8 cellular contexts compared by ENCODE assay signal in the genomic region with DNA sequence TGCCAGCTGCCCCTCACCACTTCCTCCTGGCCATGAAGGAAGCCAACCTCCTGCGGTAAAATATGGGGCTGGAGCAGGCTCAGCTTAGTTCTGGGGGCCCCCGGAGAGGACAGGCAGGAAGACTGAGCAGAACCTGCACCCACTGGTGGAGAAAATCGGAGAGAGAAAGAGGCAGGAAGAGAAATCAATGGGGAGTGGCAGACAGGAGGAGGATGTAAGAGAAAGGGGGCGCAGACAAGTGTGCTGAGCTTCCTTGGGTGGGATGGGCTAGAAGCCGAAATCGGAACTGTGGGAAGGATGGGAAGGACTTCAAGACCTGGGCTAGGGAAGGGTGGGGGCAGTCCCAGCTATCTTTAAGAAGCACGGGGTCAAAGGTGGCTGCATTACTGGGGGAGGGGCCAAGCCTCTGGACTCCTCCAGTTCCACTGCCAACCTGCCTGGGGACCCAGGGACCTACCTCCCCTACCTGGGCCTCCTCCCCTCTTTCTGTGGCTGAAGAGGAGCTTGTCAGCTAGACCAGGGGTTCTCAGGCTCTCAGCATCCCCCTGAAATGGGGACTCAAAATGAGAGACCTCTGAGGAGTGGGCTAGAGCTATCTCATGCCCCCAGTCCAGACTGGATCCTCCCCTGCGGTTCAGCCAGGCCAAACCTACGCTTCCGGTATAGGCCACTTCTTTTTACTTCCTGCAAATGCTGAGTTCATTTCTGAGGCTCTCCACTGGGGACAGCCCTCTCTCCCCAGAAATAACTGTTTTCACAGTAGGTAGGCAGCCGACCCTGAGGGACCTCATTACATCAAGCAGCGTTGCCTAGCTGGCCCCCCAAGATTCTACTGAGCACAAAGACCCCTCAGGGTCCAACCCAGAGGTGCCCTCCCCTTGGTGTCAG. TPM values are rescaled to one million over a fixed set of nuclear protein-coding genes. Genes with fewer than 3 reads are reported as not detected.
DNase-seq lines count a peak whose midpoint lies in the region; ATAC-seq and TF ChIP-seq lines count a peak whose summit lies in the region.

No MANE protein-coding gene starts in this region.

- no peaks in the 10 kb centered on the region for H3K27me3 ChIP-seq in smooth muscle cell (ENCODE audit: low read depth)

- H3K4me2 ChIP-seq in smooth muscle cell, result no peak overlapping the region

- no peaks in the 10 kb centered on the region for H4K20me1 ChIP-seq in smooth muscle cell (ENCODE audit: low read depth)

- POLR2A ChIA-PET in activated CD8-positive, alpha-beta T cell treated with anti-CD3 and anti-CD28 coated beads for 36 hours (lab: Charles Lee), result interaction anchor here (0.6 to 1.0 kb wide), 2 partner anchors 9 to 28 kb away, joined by 3 read pairs; no protein-coding TSS in a partner anchor
- POLR2A ChIA-PET in RWPE1 (lab: Yijun Ruan, JAX; ENCODE audit: low non-redundant PET), result no interaction called here

- 97% methylated on average over 12 of the region's 12 CpGs for WGBS in smooth muscle cell (ENCODE audit: low lambda C conversion rate)

- H3K27ac Mint-ChIP-seq in activated CD8-positive, alpha-beta T cell treated with anti-CD3 and anti-CD28 coated beads for 36 hours, result peak overlapping the region; percentile 68

- H3K36me3 ChIP-seq in smooth muscle cell (ENCODE audit: low read depth), result no peaks in the 10 kb centered on the region

- H3K9me3 ChIP-seq in smooth muscle cell (replicated peaks; ENCODE audit: low read depth), result no peaks in the 10 kb centered on the region

- peaks cover 13% of the 10 kb centered on the region for H3F3A ChIP-seq in smooth muscle cell (ENCODE audit: low read depth)

- no peaks in the 10 kb centered on the region for H3K9me3 Mint-ChIP-seq in activated CD8-positive, alpha-beta T cell treated with anti-CD3 and anti-CD28 coated beads for 36 hours

- H3K36me3 Mint-ChIP-seq in activated CD8-positive, alpha-beta T cell treated with anti-CD3 and anti-CD28 coated beads for 36 hours (ENCODE audit: low read depth), result no peaks in the 10 kb centered on the region

- H3K9ac ChIP-seq in smooth muscle cell (ENCODE audit: low read depth), result no peak overlapping the region

- no peaks in the 10 kb centered on the region for H3K27me3 Mint-ChIP-seq in activated CD8-positive, alpha-beta T cell treated with anti-CD3 and anti-CD28 coated beads for 36 hours

- intact Hi-C loops in activated CD8-positive, alpha-beta T cell treated with anti-CD3 and anti-CD28 coated beads for 36 hours (cut with micrococcal nuclease), result no loop called here

- ATAC-seq in GM19372 (IDR thresholded peaks at IDR 0.05; ENCODE audit: low read depth, unreplicated experiment), result peak; percentile 96
- ATAC-seq in HG03196 (IDR thresholded peaks at IDR 0.05; ENCODE audit: unreplicated experiment), result peak; percentile 85
- ATAC-seq in activated CD8-positive, alpha-beta T cell treated with anti-CD3 and anti-CD28 coated beads for 36 hours, result peak; percentile 86

- no peak overlapping the region for H3K4me3 Mint-ChIP-seq in activated CD8-positive, alpha-beta T cell treated with anti-CD3 and anti-CD28 coated beads for 36 hours

- peaks cover 7% of the 10 kb centered on the region for H3K4me1 Mint-ChIP-seq in activated CD8-positive, alpha-beta T cell treated with anti-CD3 and anti-CD28 coated beads for 36 hours (ENCODE audit: low read depth)

- no peaks in the 10 kb centered on the region for H3K79me2 ChIP-seq in smooth muscle cell (ENCODE audit: low read depth)

- peak overlapping the region in 12 of 21 experiments; percentile 3 to 79 (median 36) for H3K27ac ChIP-seq in skin epidermis
- no peak overlapping the region for H3K27ac ChIP-seq in smooth muscle cell (ENCODE audit: low read depth)
- H3K27ac ChIP-seq in RWPE1, result no peak overlapping the region

- DNase-seq in GDM1 (lab: John Stamatoyannopoulos, UW) (peak; percentile 80), NCI-H2227 treated with DMSO at 0.1 percent for 48 hours (lab: John Stamatoyannopoulos, UW) (no peak), smooth muscle cell (lab: John Stamatoyannopoulos, UW; ENCODE audit: unreplicated experiment) (no peak), RWPE1 (ENCODE audit: low spot score) (no peak)
- DNase-seq in activated CD8-positive, alpha-beta T cell treated with anti-CD3 and anti-CD28 coated beads for 36 hours, result peak; percentile 39

- no peak for TF ChIP-seq CTCF in activated CD8-positive, alpha-beta T cell treated with anti-CD3 and anti-CD28 coated beads for 36 hours (IDR thresholded peaks at IDR 0.05)
- TF ChIP-seq CTCF in smooth muscle cell (IDR thresholded peaks at IDR 0.05; ENCODE audit: borderline replicate concordance, insufficient read depth, poor library complexity, severe bottlenecking) (no peak), RWPE1 (conservative IDR thresholded peaks at IDR 0.05; ENCODE audit: low read depth) (no peak)

- CTCF ChIA-PET in activated CD8-positive, alpha-beta T cell treated with anti-CD3 and anti-CD28 coated beads for 36 hours (lab: Charles Lee), result interaction anchor here (0.6 to 1.3 kb wide), 4 partner anchors 15 to 81 kb away, joined by 3 to 4 read pairs (median 4); no protein-coding TSS in a partner anchor
- CTCF ChIA-PET in RWPE1 (lab: Yijun Ruan, JAX), result interaction anchor here (0.5 kb wide), 1 partner anchor 117 kb away, joined by 3 read pairs; no protein-coding TSS in a partner anchor

- no peak overlapping the region for H3K4me3 ChIP-seq in skin epidermis
- no peak overlapping the region for H3K4me3 ChIP-seq in smooth muscle cell

- H2AFZ ChIP-seq in smooth muscle cell (ENCODE audit: low read depth), result no peak overlapping the region

- peaks cover 12% of the 10 kb centered on the region for H3K4me1 ChIP-seq in smooth muscle cell (ENCODE audit: low read depth)

RNA-seq across cellular contexts. Expression of gene B3GNT7, which starts 33.6 kb away (rescaled TPM):
- under 1 TPM in 1 of 2 experiments, not detected in 1; 0.29 TPM for total RNA-seq in activated CD8-positive, alpha-beta T cell treated with anti-CD3 and anti-CD28 coated beads for 36 hours
- total RNA-seq in smooth muscle cell, result 0.85 and 1.5 TPM in 2 replicates
- 0.62 and 1.0 TPM in 2 replicates for polyA plus RNA-seq in smooth muscle cell

Comparison
In these comparisons a context has a peak if more than half of its experiments do, and no peak if none do; other contexts are left out.
1. DNase-seq: peak in GDM1 (single experiment) and activated CD8-positive, alpha-beta T cell treated with anti-CD3 and anti-CD28 coated beads for 36 hours (single experiment); none in NCI-H2227 treated with DMSO at 0.1 percent for 48 hours (single experiment), smooth muscle cell (single experiment) and RWPE1 (single experiment).
2. H3K27ac ChIP-seq: peak in skin epidermis (12 of 21); none in smooth muscle cell (single experiment) and RWPE1 (single experiment).
3. Peak in every context shown above with its lines, with median percentiles within 50 percentile points of each other: ATAC-seq.